Comparison of ENCODE assay signal across 1 cellular context in genomic region chr7:7969306-7970112, GRCh38.
TF ChIP-seq lines count a peak whose summit lies in the region.

No MANE protein-coding gene starts in this region.

TF ChIP-seq in HepG2, 621 proteins besides CTCF, POLR2A, EP300 and RAD21 (continued from another document and continues in another):
- TF ChIP-seq ZNF142 (CRISPR knock-in tag; IDR thresholded peaks at IDR 0.05) (0 out of 2 replicates have a peak, but pooled peaks have one; percentile 30), ZNF883 (CRISPR knock-in tag; IDR thresholded peaks at IDR 0.05; ENCODE audit: not compliant biosample characterization) (no peak), ZNF232 (CRISPR knock-in tag; IDR thresholded peaks at IDR 0.05; ENCODE audit: borderline replicate concordance) (0 out of 2 replicates have a peak, but pooled peaks have one; percentile 48), ZFP1 (CRISPR knock-in tag; IDR thresholded peaks at IDR 0.05) (no peak), POLR2G (IDR thresholded peaks at IDR 0.05; ENCODE audit: low read depth, low read length) (no peak), SP4 (CRISPR knock-in tag; IDR thresholded peaks at IDR 0.05) (no peak), TRAFD1 (CRISPR knock-in tag; IDR thresholded peaks at IDR 0.05; ENCODE audit: borderline replicate concordance) (no peak), THRA (CRISPR knock-in tag; IDR thresholded peaks at IDR 0.05; ENCODE audit: borderline replicate concordance) (no peak), PAF1 (CRISPR knock-in tag; IDR thresholded peaks at IDR 0.05) (no peak), ZNF263 (CRISPR knock-in tag; IDR thresholded peaks at IDR 0.05) (peak; percentile 64), ZSCAN21 (CRISPR knock-in tag; IDR thresholded peaks at IDR 0.05; ENCODE audit: borderline replicate concordance) (no peak), ZNF296 (CRISPR knock-in tag; conservative IDR thresholded peaks at IDR 0.05) (no peak), ZHX1 (CRISPR knock-in tag; IDR thresholded peaks at IDR 0.05; ENCODE audit: low read depth) (no peak), DMTF1 (CRISPR knock-in tag; IDR thresholded peaks at IDR 0.05) (no peak), ZNF614 (CRISPR knock-in tag; IDR thresholded peaks at IDR 0.05; ENCODE audit: borderline replicate concordance) (no peak), RNF219 (CRISPR knock-in tag; IDR thresholded peaks at IDR 0.05) (no peak), SMAD1 (CRISPR knock-in tag; IDR thresholded peaks at IDR 0.05; ENCODE audit: borderline replicate concordance, low read depth) (no peak), CREBL2 (CRISPR knock-in tag; IDR thresholded peaks at IDR 0.05; ENCODE audit: borderline replicate concordance) (no peak), ZBTB7B (CRISPR knock-in tag; IDR thresholded peaks at IDR 0.05) (0 out of 2 replicates have a peak, but pooled peaks have one; percentile 24), ZSCAN12 (CRISPR knock-in tag; IDR thresholded peaks at IDR 0.05) (0 out of 2 replicates have a peak, but pooled peaks have one; percentile 53), ZFP90 (CRISPR knock-in tag; IDR thresholded peaks at IDR 0.05; ENCODE audit: borderline replicate concordance) (0 out of 2 replicates have a peak, but pooled peaks have one; percentile 27), SIN3B (IDR thresholded peaks at IDR 0.05; ENCODE audit: low read length) (no peak), KMT2A (CRISPR knock-in tag; IDR thresholded peaks at IDR 0.05) (0 out of 2 replicates have a peak, but pooled peaks have one; percentile 36), ZNF777 (CRISPR knock-in tag; IDR thresholded peaks at IDR 0.05) (peak; percentile 96), ZBTB25 (CRISPR knock-in tag; IDR thresholded peaks at IDR 0.05) (no peak), TBP (CRISPR knock-in tag; IDR thresholded peaks at IDR 0.05) (no peak), HNRNPLL (IDR thresholded peaks at IDR 0.05; ENCODE audit: low read depth, low read length, poor library complexity, severe bottlenecking) (peak; percentile 38), ZC3H4 (CRISPR knock-in tag; IDR thresholded peaks at IDR 0.05; ENCODE audit: borderline replicate concordance) (no peak), CBX2 (IDR thresholded peaks at IDR 0.05; ENCODE audit: low read depth, low read length) (no peak), CBX2 (CRISPR knock-in tag; IDR thresholded peaks at IDR 0.05; ENCODE audit: low read depth) (no peak), HOXA3 (CRISPR knock-in tag; IDR thresholded peaks at IDR 0.05) (0 out of 2 replicates have a peak, but pooled peaks have one; percentile 13), MAF1 (CRISPR knock-in tag; IDR thresholded peaks at IDR 0.05; ENCODE audit: borderline replicate concordance) (no peak), ZFY (CRISPR knock-in tag; IDR thresholded peaks at IDR 0.05) (peak; percentile 25; the same call in 1 of the 2 replicates), HMGXB4 (CRISPR knock-in tag; IDR thresholded peaks at IDR 0.05; ENCODE audit: borderline replicate concordance in 1 of 2, low read depth in 1 of 2) (0 out of 4 replicates have a peak, but pooled peaks of 1 of the 2 experiments have one; percentile 20), SMARCC2 (IDR thresholded peaks at IDR 0.05) (no peak), KDM5A (IDR thresholded peaks at IDR 0.05; ENCODE audit: borderline replicate concordance, low read length) (no peak), TERF1 (CRISPR knock-in tag; IDR thresholded peaks at IDR 0.05) (no peak)
